ENCODE assay signal across 6 cellular contexts in genomic region chr1:117427297-117427696, GRCh38.
"Had no signal": no experiment of that assay in that cellular context is flagged by ENCODE, and none has a peak within 500 bp of the region (broad histone marks: within the 10 kb centered on the region; RNA-seq: fewer than 3 reads in every experiment).

No MANE protein-coding gene starts in this region.

- ATAC-seq: GM23338, HCT116, K562 had no signal

- H3K4me1 Mint-ChIP-seq: GM23338 had no signal

- H3K27ac Mint-ChIP-seq: GM23338 had no signal

- H3K4me3 ChIP-seq: GM23338, HAP-1, K562 had no signal

- DNase-seq: H7, IMR-90 had no signal

- H3K36me3 ChIP-seq: HAP-1 had no signal

- H3K4me2 ChIP-seq: GM23338 had no signal

- H3K4me3 Mint-ChIP-seq: GM23338 had no signal

- H2AFZ ChIP-seq: GM23338 had no signal

- H3K4me1 ChIP-seq: HAP-1 had no signal
